In the genomic region with DNA sequence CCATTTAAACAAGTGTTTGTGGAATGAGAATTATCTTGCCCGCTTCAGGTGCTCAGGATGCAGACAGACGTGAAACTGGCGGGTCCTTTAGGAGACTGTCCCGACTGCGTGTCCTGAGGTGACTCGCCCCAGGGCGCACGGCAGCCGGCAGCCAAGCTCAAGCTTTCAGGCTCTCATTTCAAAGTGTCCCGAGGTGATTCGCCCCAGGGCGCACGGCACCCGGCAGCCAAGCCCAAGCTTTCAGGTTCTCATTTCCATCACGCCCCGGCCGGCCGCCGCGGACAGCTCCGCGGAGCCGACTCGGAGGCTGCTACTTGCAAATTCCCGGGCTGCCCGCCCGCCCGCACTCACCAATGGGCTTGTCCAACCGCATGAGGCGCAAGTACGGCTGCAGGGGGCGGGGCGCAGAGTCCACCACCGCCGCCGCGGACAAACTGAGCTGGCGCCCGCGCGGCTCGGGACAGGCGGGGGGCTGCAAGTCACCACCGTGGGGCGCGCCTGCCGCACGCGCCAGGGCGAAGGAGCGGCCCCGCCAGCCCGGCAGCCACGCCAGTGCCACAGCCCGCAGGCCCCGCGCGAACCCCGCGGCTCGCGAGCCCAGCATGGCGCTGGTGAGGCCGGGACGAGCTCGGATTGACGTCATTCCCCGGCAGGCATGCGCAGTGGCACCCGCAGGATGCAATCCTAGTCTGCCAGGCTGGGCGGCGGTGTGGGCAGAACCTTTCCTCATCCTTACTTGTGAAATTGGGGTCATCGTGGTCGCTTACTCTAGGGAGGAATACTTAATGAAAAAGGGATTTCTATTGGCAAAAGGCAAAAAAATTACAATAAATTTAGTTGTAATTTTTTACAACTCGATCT, we compare ENCODE assay signal across 8 cellular contexts. TPM values are rescaled to one million over a fixed set of nuclear protein-coding genes. Genes with fewer than 3 reads are reported as not detected.
DNase-seq lines count a peak whose midpoint lies in the region; TF ChIP-seq lines count a peak whose summit lies in the region.

A gene with protein sequence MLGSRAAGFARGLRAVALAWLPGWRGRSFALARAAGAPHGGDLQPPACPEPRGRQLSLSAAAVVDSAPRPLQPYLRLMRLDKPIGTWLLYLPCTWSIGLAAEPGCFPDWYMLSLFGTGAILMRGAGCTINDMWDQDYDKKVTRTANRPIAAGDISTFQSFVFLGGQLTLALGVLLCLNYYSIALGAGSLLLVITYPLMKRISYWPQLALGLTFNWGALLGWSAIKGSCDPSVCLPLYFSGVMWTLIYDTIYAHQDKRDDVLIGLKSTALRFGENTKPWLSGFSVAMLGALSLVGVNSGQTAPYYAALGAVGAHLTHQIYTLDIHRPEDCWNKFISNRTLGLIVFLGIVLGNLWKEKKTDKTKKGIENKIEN (minus strand): TSS at position 638 of the 861 bp plus-strand sequence. CDS start 34 bp downstream, at position 604.

- peaks cover 3% of the 10 kb centered on the region for H3F3A ChIP-seq in neural cell (ENCODE audit: insufficient read depth, low read length, poor library complexity, severe bottlenecking)

- no peaks in the 10 kb centered on the region for H3K79me2 ChIP-seq in neural cell (replicated peaks; ENCODE audit: insufficient read depth, low read length)

- TF ChIP-seq EP300 in neural cell (conservative IDR thresholded peaks at IDR 0.05; ENCODE audit: poor library complexity, severe bottlenecking) = peak; percentile 74
- no peak for TF ChIP-seq EP300 in stomach (IDR thresholded peaks at IDR 0.05)

- 0 to 1% (median 0%) methylated on average over 47 to 75 of the region's 75 CpGs for whole genome bisulfite sequencing in stomach, 5 donors

- peak within 1 kb of the TSS; percentile 53 for H3K27ac ChIP-seq in neural cell (ENCODE audit: low read length)
- peak within 1 kb of the TSS; percentile 88 to 99 (median 94) for H3K27ac ChIP-seq in stomach

- H3K4me3 ChIP-seq in neural cell (ENCODE audit: low read length) (peak within 1 kb of the TSS; percentile 96), stomach (peak within 1 kb of the TSS; percentile 57 to 84 (median 69))

- DNase-seq in ELR (ENCODE audit: low read depth) (peak; percentile 92), GOT3 (lab: John Stamatoyannopoulos, UW) (peak; percentile 91), SHP77 (lab: John Stamatoyannopoulos, UW) (peak; percentile 85 to 92), fibroblast of the conjunctiva (ENCODE audit: low read depth) (peak; percentile 93), stomach (peak; percentile 95)
- DNase-seq in activated effector memory CD4-positive, alpha-beta T cell treated with anti-CD3 and anti-CD28 coated beads, Interleukin-2, amount 50 U/mL, for 16 hours = peak; percentile 98

- TF ChIP-seq CTCF in LNCAP (IDR thresholded peaks at IDR 0.05) (peak; percentile 31; the same call in 1 of the 2 replicates), neural cell (IDR thresholded peaks at IDR 0.05; ENCODE audit: poor library complexity, severe bottlenecking) (peak; percentile 72), stomach (IDR thresholded peaks at IDR 0.05) (peak in 2 of 7 experiments; percentile 5 to 63)

- no peaks in the 10 kb centered on the region for H3K36me3 ChIP-seq in neural cell (ENCODE audit: insufficient read depth, low read length)
- no peaks in the 10 kb centered on the region for H3K36me3 ChIP-seq in stomach

- no peaks in the 10 kb centered on the region for H4K20me1 ChIP-seq in neural cell (ENCODE audit: insufficient read depth)

- peak within 1 kb of the TSS; percentile 84 for H3K4me2 ChIP-seq in neural cell (ENCODE audit: low read length)

- H3K27me3 ChIP-seq in neural cell (ENCODE audit: insufficient read depth, low read depth, low read length) = no peaks in the 10 kb centered on the region
- no peaks in the 10 kb centered on the region for H3K27me3 ChIP-seq in stomach

- TF ChIP-seq RAD21 in neural cell (conservative IDR thresholded peaks at IDR 0.05) = peak; percentile 19

- no peaks in the 10 kb centered on the region for H3K9me3 ChIP-seq in neural cell (ENCODE audit: low read length)
- no peaks in the 10 kb centered on the region for H3K9me3 ChIP-seq in stomach

- peak in 1 of 4 donors; percentile 53 for TF ChIP-seq POLR2A in stomach (IDR thresholded peaks at IDR 0.05)

- peaks cover 7 to 35% (median 18%) of the 10 kb centered on the region in 4 donors for H3K4me1 ChIP-seq in stomach

- intact Hi-C loops in stomach (cut with DNase I; ENCODE audit: low total_unique reads) = no loop called here

- H2AFZ ChIP-seq in neural cell (ENCODE audit: low read depth, low read length) = peak within 1 kb of the TSS; percentile 77

- no peaks in the 10 kb centered on the region for H3K9me2 ChIP-seq in neural cell (ENCODE audit: insufficient read depth, low read length)

- peak within 1 kb of the TSS; percentile 79 for H3K9ac ChIP-seq in neural cell (ENCODE audit: low read length)

TF ChIP-seq in neural cell, 6 proteins besides CTCF, POLR2A, EP300 and RAD21:
- TF ChIP-seq MXI1 (conservative IDR thresholded peaks at IDR 0.05; ENCODE audit: poor library complexity, severe bottlenecking) (peak; percentile 93), SMC3 (conservative IDR thresholded peaks at IDR 0.05; ENCODE audit: poor library complexity) (peak; percentile 55), EZH2 (IDR thresholded peaks at IDR 0.05; ENCODE audit: borderline replicate concordance, insufficient read depth, low read length, poor library complexity, severe bottlenecking) (no peak), TAF1 (IDR thresholded peaks at IDR 0.05; ENCODE audit: low read depth) (no peak), POLR2AphosphoS5 (IDR thresholded peaks at IDR 0.05) (peak; percentile 83)
- TF ChIP-seq, protein P1, sequence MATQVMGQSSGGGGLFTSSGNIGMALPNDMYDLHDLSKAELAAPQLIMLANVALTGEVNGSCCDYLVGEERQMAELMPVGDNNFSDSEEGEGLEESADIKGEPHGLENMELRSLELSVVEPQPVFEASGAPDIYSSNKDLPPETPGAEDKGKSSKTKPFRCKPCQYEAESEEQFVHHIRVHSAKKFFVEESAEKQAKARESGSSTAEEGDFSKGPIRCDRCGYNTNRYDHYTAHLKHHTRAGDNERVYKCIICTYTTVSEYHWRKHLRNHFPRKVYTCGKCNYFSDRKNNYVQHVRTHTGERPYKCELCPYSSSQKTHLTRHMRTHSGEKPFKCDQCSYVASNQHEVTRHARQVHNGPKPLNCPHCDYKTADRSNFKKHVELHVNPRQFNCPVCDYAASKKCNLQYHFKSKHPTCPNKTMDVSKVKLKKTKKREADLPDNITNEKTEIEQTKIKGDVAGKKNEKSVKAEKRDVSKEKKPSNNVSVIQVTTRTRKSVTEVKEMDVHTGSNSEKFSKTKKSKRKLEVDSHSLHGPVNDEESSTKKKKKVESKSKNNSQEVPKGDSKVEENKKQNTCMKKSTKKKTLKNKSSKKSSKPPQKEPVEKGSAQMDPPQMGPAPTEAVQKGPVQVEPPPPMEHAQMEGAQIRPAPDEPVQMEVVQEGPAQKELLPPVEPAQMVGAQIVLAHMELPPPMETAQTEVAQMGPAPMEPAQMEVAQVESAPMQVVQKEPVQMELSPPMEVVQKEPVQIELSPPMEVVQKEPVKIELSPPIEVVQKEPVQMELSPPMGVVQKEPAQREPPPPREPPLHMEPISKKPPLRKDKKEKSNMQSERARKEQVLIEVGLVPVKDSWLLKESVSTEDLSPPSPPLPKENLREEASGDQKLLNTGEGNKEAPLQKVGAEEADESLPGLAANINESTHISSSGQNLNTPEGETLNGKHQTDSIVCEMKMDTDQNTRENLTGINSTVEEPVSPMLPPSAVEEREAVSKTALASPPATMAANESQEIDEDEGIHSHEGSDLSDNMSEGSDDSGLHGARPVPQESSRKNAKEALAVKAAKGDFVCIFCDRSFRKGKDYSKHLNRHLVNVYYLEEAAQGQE (IDR thresholded peaks at IDR 0.05; ENCODE audit: borderline replicate concordance) = peak; percentile 46

RNA-seq across cellular contexts. Expression of the gene that starts here (rescaled TPM):
- 15.2 and 19.8 TPM in 2 replicates for polyA plus RNA-seq in neural cell
- polyA minus RNA-seq in neural cell = 14.4 and 15.3 TPM in 2 replicates
- 10 to 100 TPM in 1 of 5 donors, 1 to 10 TPM in 4; 1.8 to 10.1 (median 9.1) TPM for total RNA-seq in stomach
- 1 to 10 TPM; 2.9 to 7.1 (median 5.1) TPM for polyA plus RNA-seq in stomach

Comparison
In these comparisons a context has a peak if more than half of its experiments do, and no peak if none do; other contexts are left out.
1. Peak in every context shown above with its lines: DNase-seq, H3K4me3 ChIP-seq and H3K27ac ChIP-seq.